ENCODE assay signal across 34 cellular contexts in the genomic region with DNA sequence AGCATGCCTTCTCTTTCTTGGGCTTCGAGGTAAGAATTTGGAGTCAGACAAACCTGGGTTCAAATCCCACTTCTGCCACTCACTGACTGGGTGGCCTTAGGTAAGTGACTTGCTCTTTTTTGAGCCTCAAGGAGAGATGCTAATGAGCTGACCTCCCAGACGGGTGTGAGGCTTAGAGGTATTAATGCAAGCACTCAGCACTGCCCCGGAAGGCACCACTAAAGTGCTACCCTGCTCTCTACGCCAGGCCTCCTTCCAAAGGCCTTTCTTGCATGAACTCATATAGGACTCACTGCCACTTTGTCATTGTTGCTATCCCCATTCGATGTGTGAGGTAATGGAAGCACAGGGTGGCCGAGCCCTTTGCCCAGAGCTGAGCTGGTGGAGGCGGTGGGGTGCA. TPM values are rescaled to one million over a fixed set of nuclear protein-coding genes. Genes with fewer than 3 reads are reported as not detected.
"Had no signal": no experiment of that assay in that cellular context is flagged by ENCODE, and none has a peak within 500 bp of the region (broad histone marks: within the 10 kb centered on the region; RNA-seq: fewer than 3 reads in every experiment).

No MANE protein-coding gene starts in this region.

- H3K27ac ChIP-seq: brain microvascular endothelial cell, coronary artery, esophagus muscularis mucosa, foreskin keratinocyte, gastrocnemius medialis had no signal

- H3K36me3 Mint-ChIP-seq: activated CD4-positive, alpha-beta memory T cell treated with anti-CD3 and anti-CD28 coated beads for 36 hours; activated naive CD4-positive, alpha-beta T cell treated with anti-CD3 and anti-CD28 coated beads, Interleukin-2, amount 10 ng/mL, durations not matched to agents 7 days and 5 days; activated naive CD4-positive, alpha-beta T cell treated with anti-CD3 and anti-CD28 coated beads, Interleukin-2, amount 50 U/mL, for 72 hours; activated naive CD8-positive, alpha-beta T cell treated with anti-CD3 and anti-CD28 coated beads, Interleukin-2, amount 10 ng/mL, durations not matched to agents 7 days and 5 days had no signal

- H3K4me3 ChIP-seq: coronary artery, esophagus muscularis mucosa, gastrocnemius medialis had no signal

- H3K27ac Mint-ChIP-seq: activated CD4-positive, alpha-beta memory T cell treated with anti-CD3 and anti-CD28 coated beads for 36 hours; activated CD4-positive, alpha-beta T cell treated with anti-CD3 and anti-CD28 coated beads for 36 hours; activated CD4-positive, alpha-beta T cell treated with anti-CD3 and anti-CD28 coated beads, Interleukin-2, amount 10 ng/mL, durations not matched to agents 24 days and 14 days; activated naive CD4-positive, alpha-beta T cell treated with anti-CD3 and anti-CD28 coated beads, Interleukin-2, amount 10 ng/mL, durations not matched to agents 7 days and 5 days; activated naive CD4-positive, alpha-beta T cell treated with anti-CD3 and anti-CD28 coated beads, Interleukin-2, amount 50 U/mL, for 72 hours; activated naive CD8-positive, alpha-beta T cell treated with anti-CD3 and anti-CD28 coated beads, Interleukin-2, amount 10 ng/mL, durations not matched to agents 7 days and 5 days; activated T-cell treated with anti-CD3 and anti-CD28 coated beads, Interleukin-2, amount 50 U/mL, for 24 hours; activated T-cell treated with anti-CD3 and anti-CD28 coated beads, Interleukin-2, amount 50 U/mL, for 72 hours; dendritic cell treated with granulocyte-macrophage colony-stimulating factor and Interleukin-4, amounts not matched to agents 40 ng/mL and 50 ng/mL, for 4 days; effector memory CD8-positive, alpha-beta T cell; T-helper 17 cell; T-helper 2 cell treated with Interferon-gamma antibody and Interleukin-4, amounts not matched to agents 5 μg/mL and 100 μg/mL, for 36 hours had no signal

- H3K36me3 ChIP-seq: brain microvascular endothelial cell, esophagus muscularis mucosa, gastrocnemius medialis had no signal

- H3K27me3 ChIP-seq: gastrocnemius medialis had no signal

- H3K9me3 Mint-ChIP-seq: activated CD4-positive, alpha-beta memory T cell treated with anti-CD3 and anti-CD28 coated beads for 36 hours; activated CD4-positive, alpha-beta T cell treated with anti-CD3 and anti-CD28 coated beads, Interleukin-2, amount 10 ng/mL, durations not matched to agents 24 days and 14 days; activated naive CD4-positive, alpha-beta T cell treated with anti-CD3 and anti-CD28 coated beads, Interleukin-2, amount 10 ng/mL, durations not matched to agents 7 days and 5 days; activated naive CD4-positive, alpha-beta T cell treated with anti-CD3 and anti-CD28 coated beads, Interleukin-2, amount 50 U/mL, for 72 hours; activated naive CD8-positive, alpha-beta T cell treated with anti-CD3 and anti-CD28 coated beads, Interleukin-2, amount 10 ng/mL, durations not matched to agents 7 days and 5 days; activated T-cell treated with anti-CD3 and anti-CD28 coated beads, Interleukin-2, amount 50 U/mL, for 24 hours; activated T-cell treated with anti-CD3 and anti-CD28 coated beads, Interleukin-2, amount 50 U/mL, for 72 hours; central memory CD8-positive, alpha-beta T cell; dendritic cell treated with granulocyte-macrophage colony-stimulating factor and Interleukin-4, amounts not matched to agents 40 ng/mL and 50 ng/mL, for 4 days; effector memory CD8-positive, alpha-beta T cell; T-helper 2 cell treated with Interferon-gamma antibody and Interleukin-4, amounts not matched to agents 5 μg/mL and 100 μg/mL, for 36 hours had no signal

- H3K4me1 ChIP-seq: foreskin keratinocyte, gastrocnemius medialis had no signal

- H3K4me3 Mint-ChIP-seq: activated CD4-positive, alpha-beta memory T cell treated with anti-CD3 and anti-CD28 coated beads for 36 hours; activated CD4-positive, alpha-beta T cell treated with anti-CD3 and anti-CD28 coated beads for 36 hours; activated CD4-positive, alpha-beta T cell treated with anti-CD3 and anti-CD28 coated beads, Interleukin-2, amount 10 ng/mL, durations not matched to agents 24 days and 14 days; activated naive CD4-positive, alpha-beta T cell treated with anti-CD3 and anti-CD28 coated beads, Interleukin-2, amount 10 ng/mL, durations not matched to agents 7 days and 5 days; activated naive CD8-positive, alpha-beta T cell treated with anti-CD3 and anti-CD28 coated beads, Interleukin-2, amount 10 ng/mL, durations not matched to agents 7 days and 5 days; activated T-cell treated with anti-CD3 and anti-CD28 coated beads, Interleukin-2, amount 50 U/mL, for 24 hours; activated T-cell treated with anti-CD3 and anti-CD28 coated beads, Interleukin-2, amount 50 U/mL, for 72 hours; central memory CD8-positive, alpha-beta T cell; dendritic cell treated with granulocyte-macrophage colony-stimulating factor and Interleukin-4, amounts not matched to agents 40 ng/mL and 50 ng/mL, for 4 days; T-helper 17 cell; T-helper 2 cell treated with Interferon-gamma antibody and Interleukin-4, amounts not matched to agents 5 μg/mL and 100 μg/mL, for 36 hours had no signal

- H3K9me3 ChIP-seq: esophagus muscularis mucosa, gastrocnemius medialis had no signal

- DNase-seq: activated CD4-positive, alpha-beta memory T cell treated with anti-CD3 and anti-CD28 coated beads for 36 hours; activated CD4-positive, alpha-beta T cell treated with anti-CD3 and anti-CD28 coated beads for 36 hours; activated CD4-positive, alpha-beta T cell treated with anti-CD3 and anti-CD28 coated beads, Interleukin-2, amount 10 ng/mL, durations not matched to agents 24 days and 14 days; activated CD4-positive, CD25-positive, alpha-beta regulatory T cell; activated CD4-positive, CD25-positive, alpha-beta regulatory T cell treated with anti-CD3 and anti-CD28 coated beads, Interleukin-2, amount 50 U/mL, for 72 hours; activated CD8-positive, alpha-beta memory T cell treated with anti-CD3 and anti-CD28 coated beads, Interleukin-2, amount 50 U/mL, for 48 hours; activated gamma-delta T cell; activated naive CD4-positive, alpha-beta T cell; activated naive CD4-positive, alpha-beta T cell treated with anti-CD3 and anti-CD28 coated beads, Interleukin-2, amount 10 ng/mL, durations not matched to agents 7 days and 5 days; activated naive CD8-positive, alpha-beta T cell treated with anti-CD3 and anti-CD28 coated beads, Interleukin-2, amount 10 ng/mL, durations not matched to agents 7 days and 5 days; activated T-cell treated with anti-CD3 and anti-CD28 coated beads for 4 hours; activated T-cell treated with anti-CD3 and anti-CD28 coated beads, Interleukin-2, amount 50 U/mL, for 24 hours; activated T-cell treated with anti-CD3 and anti-CD28 coated beads, Interleukin-2, amount 50 U/mL, for 72 hours; anterior cingulate cortex; brain microvascular endothelial cell; effector CD4-positive, alpha-beta T cell; effector memory CD8-positive, alpha-beta T cell; erythroblast; foreskin keratinocyte; gastrocnemius medialis; glutamatergic neuron; T-helper 1 cell; T-helper 17 cell; T1000 had no signal

RNA-seq across cellular contexts. Expression of a gene that starts 55.0 kb away (rescaled TPM):
- total RNA-seq: activated CD4-positive, alpha-beta memory T cell treated with anti-CD3 and anti-CD28 coated beads for 36 hours; activated CD4-positive, alpha-beta T cell treated with anti-CD3 and anti-CD28 coated beads for 36 hours; activated CD4-positive, alpha-beta T cell treated with anti-CD3 and anti-CD28 coated beads, Interleukin-2, amount 10 ng/mL, durations not matched to agents 24 days and 14 days; activated naive CD4-positive, alpha-beta T cell treated with anti-CD3 and anti-CD28 coated beads, Interleukin-2, amount 50 U/mL, for 72 hours; activated naive CD8-positive, alpha-beta T cell treated with anti-CD3 and anti-CD28 coated beads, Interleukin-2, amount 10 ng/mL, durations not matched to agents 7 days and 5 days; activated T-cell treated with anti-CD3 and anti-CD28 coated beads, Interleukin-2, amount 50 U/mL, for 72 hours; astrocyte; bronchial epithelial cell; cardiac septum; cerebellum; esophagus muscularis mucosa; foreskin keratinocyte; gastrocnemius medialis; T-helper 17 cell had no signal
- polyA plus RNA-seq: foreskin keratinocyte had no signal
